In genomic region chr5:111135946-111136345, GRCh38 we compare ENCODE assay signal across 16 cellular contexts.
DNase-seq lines count a peak whose midpoint lies in the region; ATAC-seq, FAIRE-seq and TF ChIP-seq lines count a peak whose summit lies in the region.
"Had no signal": no experiment of that assay in that cellular context is flagged by ENCODE, and none has a peak within 500 bp of the region (broad histone marks: within the 10 kb centered on the region; RNA-seq: fewer than 3 reads in every experiment).

No MANE protein-coding gene starts in this region.

- peak; percentile 51 for DNase-seq in HCEC 1CT
- DNase-seq in RWPE2 (ENCODE audit: low spot score): no peak
- DNase-seq in fibroblast of gingiva (ENCODE audit: low read depth): peak; percentile 70
- DNase-seq in urothelium cell line (ENCODE audit: low spot score): peak; percentile 54
- no peak for DNase-seq in NCI-H1105 treated with DMSO at 0.1 percent for 48 hours (lab: John Stamatoyannopoulos, UW)
- DNase-seq in NCI-H2196 (lab: John Stamatoyannopoulos, UW; ENCODE audit: unreplicated experiment): no peak
- no peak for DNase-seq in activated CD8-positive, alpha-beta memory T cell treated with anti-CD3 and anti-CD28 coated beads for 24 hours
- DNase-seq: activated CD8-positive, alpha-beta memory T cell treated with anti-CD3 and anti-CD28 coated beads, Interleukin-2, amount 50 U/mL, for 48 hours; activated naive CD8-positive, alpha-beta T cell treated with anti-CD3 and anti-CD28 coated beads, Interleukin-2, amount 10 ng/mL, durations not matched to agents 7 days and 5 days; Calu3; kidney glomerular epithelial cell; NCI-H526 treated with DMSO at 0.1 percent for 48 hours; right lobe of liver; SHP77 treated with DMSO at 0.1 percent for 48 hours; WERI-Rb-1 had no signal

- H3K27ac ChIP-seq in RWPE2 (ENCODE audit: poor library complexity, severe bottlenecking): no peak overlapping the region
- H3K27ac ChIP-seq: right lobe of liver, WERI-Rb-1 had no signal

- H3K4me3 ChIP-seq in RWPE2 (ENCODE audit: severe bottlenecking): no peak overlapping the region
- H3K4me3 ChIP-seq: right lobe of liver had no signal

- no peaks in the 10 kb centered on the region for H3K27me3 ChIP-seq in RWPE2 (ENCODE audit: insufficient read depth, poor library complexity, severe bottlenecking)
- H3K27me3 ChIP-seq: right lobe of liver had no signal

- ATAC-seq in RWPE2 (ENCODE audit: low read depth): peak; percentile 94
- ATAC-seq: HepG2 had no signal

- no peak for FAIRE-seq in urothelium cell line (lab: Jason Lieb, UNC)
- FAIRE-seq: HepG2 had no signal

- TF ChIP-seq CTCF in RWPE2 (IDR thresholded peaks at IDR 0.05; ENCODE audit: poor library complexity, severe bottlenecking): no peak

- peaks cover 6% of the 10 kb centered on the region for H3K4me1 ChIP-seq in RWPE2 (ENCODE audit: insufficient read depth, poor library complexity, severe bottlenecking)

- H3K9me3 ChIP-seq in RWPE2 (ENCODE audit: severe bottlenecking): no peaks in the 10 kb centered on the region
- H3K9me3 ChIP-seq: right lobe of liver had no signal

- no peaks in the 10 kb centered on the region for H3K36me3 ChIP-seq in RWPE2 (ENCODE audit: low read depth)
- H3K36me3 ChIP-seq: right lobe of liver, WERI-Rb-1 had no signal

Comparison
In these comparisons a context has a peak if more than half of its experiments do, and no peak if none do; other contexts are left out.
1. DNase-seq: peak in HCEC 1CT (single experiment), fibroblast of gingiva (single experiment) and urothelium cell line (single experiment); none in RWPE2 (single experiment), NCI-H1105 treated with DMSO at 0.1 percent for 48 hours (single experiment), NCI-H2196 (single experiment) and activated CD8-positive, alpha-beta memory T cell treated with anti-CD3 and anti-CD28 coated beads for 24 hours (single experiment).